2 cellular contexts compared by ENCODE assay signal in the genomic region with DNA sequence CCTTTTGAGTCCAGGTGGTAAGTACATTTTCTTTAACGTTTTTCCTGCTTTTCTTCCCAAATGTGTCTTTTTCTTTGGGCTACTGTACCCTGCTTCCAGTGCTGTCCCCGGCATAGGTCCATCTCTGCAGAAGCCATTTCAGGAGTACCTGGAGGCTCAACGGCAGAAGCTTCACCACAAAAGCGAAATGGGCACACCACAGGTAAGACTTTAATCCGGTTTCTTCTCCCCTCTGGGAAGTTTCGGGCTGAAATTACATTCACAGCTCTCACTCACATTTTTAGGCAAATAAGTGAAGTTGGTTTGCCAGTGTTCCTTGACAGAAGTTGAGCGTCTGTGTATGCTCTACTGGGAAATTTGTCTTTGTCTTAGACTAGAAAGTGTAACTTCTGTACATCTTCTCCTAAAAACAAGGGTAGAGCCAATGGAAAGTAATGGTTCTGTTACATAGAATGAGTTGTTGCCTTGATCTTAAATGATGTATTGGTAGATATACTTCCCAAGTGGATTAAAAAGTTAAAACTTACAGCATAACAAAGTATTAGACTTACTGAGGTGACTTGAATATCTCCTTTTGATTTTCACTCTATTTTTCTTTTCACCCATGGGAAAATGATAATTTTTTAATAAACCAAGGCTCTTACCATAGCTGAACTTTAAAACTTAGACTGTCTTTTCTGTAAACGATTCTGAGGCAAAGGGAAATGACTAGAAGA.
TF ChIP-seq lines count a peak whose summit lies in the region.

No MANE protein-coding gene starts in this region.

TF ChIP-seq in K562, 482 proteins besides CTCF, POLR2A, EP300 and RAD21 (continued from another document and continues in another):
- TF ChIP-seq, protein P1, sequence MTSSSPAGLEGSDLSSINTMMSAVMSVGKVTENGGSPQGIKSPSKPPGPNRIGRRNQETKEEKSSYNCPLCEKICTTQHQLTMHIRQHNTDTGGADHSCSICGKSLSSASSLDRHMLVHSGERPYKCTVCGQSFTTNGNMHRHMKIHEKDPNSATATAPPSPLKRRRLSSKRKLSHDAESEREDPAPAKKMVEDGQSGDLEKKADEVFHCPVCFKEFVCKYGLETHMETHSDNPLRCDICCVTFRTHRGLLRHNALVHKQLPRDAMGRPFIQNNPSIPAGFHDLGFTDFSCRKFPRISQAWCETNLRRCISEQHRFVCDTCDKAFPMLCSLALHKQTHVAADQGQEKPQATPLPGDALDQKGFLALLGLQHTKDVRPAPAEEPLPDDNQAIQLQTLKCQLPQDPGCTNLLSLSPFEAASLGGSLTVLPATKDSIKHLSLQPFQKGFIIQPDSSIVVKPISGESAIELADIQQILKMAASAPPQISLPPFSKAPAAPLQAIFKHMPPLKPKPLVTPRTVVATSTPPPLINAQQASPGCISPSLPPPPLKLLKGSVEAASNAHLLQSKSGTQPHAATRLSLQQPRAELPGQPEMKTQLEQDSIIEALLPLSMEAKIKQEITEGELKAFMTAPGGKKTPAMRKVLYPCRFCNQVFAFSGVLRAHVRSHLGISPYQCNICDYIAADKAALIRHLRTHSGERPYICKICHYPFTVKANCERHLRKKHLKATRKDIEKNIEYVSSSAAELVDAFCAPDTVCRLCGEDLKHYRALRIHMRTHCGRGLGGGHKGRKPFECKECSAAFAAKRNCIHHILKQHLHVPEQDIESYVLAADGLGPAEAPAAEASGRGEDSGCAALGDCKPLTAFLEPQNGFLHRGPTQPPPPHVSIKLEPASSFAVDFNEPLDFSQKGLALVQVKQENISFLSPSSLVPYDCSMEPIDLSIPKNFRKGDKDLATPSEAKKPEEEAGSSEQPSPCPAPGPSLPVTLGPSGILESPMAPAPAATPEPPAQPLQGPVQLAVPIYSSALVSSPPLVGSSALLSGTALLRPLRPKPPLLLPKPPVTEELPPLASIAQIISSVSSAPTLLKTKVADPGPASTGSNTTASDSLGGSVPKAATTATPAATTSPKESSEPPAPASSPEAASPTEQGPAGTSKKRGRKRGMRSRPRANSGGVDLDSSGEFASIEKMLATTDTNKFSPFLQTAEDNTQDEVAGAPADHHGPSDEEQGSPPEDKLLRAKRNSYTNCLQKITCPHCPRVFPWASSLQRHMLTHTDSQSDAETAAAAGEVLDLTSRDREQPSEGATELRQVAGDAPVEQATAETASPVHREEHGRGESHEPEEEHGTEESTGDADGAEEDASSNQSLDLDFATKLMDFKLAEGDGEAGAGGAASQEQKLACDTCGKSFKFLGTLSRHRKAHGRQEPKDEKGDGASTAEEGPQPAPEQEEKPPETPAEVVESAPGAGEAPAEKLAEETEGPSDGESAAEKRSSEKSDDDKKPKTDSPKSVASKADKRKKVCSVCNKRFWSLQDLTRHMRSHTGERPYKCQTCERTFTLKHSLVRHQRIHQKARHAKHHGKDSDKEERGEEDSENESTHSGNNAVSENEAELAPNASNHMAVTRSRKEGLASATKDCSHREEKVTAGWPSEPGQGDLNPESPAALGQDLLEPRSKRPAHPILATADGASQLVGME (CRISPR knock-in tag; IDR thresholded peaks at IDR 0.05), result no peak
- TF ChIP-seq TRIM25 (IDR thresholded peaks at IDR 0.05; ENCODE audit: borderline replicate concordance), result peak; percentile 30; the same call in 1 of the 2 replicates
- TF ChIP-seq CREBBP (IDR thresholded peaks at IDR 0.05; ENCODE audit: low read depth, low read length), result no peak
- TF ChIP-seq KLF6 (CRISPR knock-in tag; IDR thresholded peaks at IDR 0.05; ENCODE audit: borderline replicate concordance), result 0 out of 2 replicates have a peak, but pooled peaks have one; percentile 16
- TF ChIP-seq BRD4 (IDR thresholded peaks at IDR 0.05), result peak; percentile 97
- TF ChIP-seq, protein P2, sequence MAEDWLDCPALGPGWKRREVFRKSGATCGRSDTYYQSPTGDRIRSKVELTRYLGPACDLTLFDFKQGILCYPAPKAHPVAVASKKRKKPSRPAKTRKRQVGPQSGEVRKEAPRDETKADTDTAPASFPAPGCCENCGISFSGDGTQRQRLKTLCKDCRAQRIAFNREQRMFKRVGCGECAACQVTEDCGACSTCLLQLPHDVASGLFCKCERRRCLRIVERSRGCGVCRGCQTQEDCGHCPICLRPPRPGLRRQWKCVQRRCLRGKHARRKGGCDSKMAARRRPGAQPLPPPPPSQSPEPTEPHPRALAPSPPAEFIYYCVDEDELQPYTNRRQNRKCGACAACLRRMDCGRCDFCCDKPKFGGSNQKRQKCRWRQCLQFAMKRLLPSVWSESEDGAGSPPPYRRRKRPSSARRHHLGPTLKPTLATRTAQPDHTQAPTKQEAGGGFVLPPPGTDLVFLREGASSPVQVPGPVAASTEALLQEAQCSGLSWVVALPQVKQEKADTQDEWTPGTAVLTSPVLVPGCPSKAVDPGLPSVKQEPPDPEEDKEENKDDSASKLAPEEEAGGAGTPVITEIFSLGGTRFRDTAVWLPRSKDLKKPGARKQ (CRISPR knock-in tag; IDR thresholded peaks at IDR 0.05), result no peak
- TF ChIP-seq ZNF444 (CRISPR knock-in tag; IDR thresholded peaks at IDR 0.05), result no peak
- 0 out of 2 replicates have a peak, but pooled peaks have one; percentile 18 for TF ChIP-seq HNRNPL (IDR thresholded peaks at IDR 0.05; ENCODE audit: low read depth, low read length)
- TF ChIP-seq LEF1 (IDR thresholded peaks at IDR 0.05), result no peak
- TF ChIP-seq, protein P3, sequence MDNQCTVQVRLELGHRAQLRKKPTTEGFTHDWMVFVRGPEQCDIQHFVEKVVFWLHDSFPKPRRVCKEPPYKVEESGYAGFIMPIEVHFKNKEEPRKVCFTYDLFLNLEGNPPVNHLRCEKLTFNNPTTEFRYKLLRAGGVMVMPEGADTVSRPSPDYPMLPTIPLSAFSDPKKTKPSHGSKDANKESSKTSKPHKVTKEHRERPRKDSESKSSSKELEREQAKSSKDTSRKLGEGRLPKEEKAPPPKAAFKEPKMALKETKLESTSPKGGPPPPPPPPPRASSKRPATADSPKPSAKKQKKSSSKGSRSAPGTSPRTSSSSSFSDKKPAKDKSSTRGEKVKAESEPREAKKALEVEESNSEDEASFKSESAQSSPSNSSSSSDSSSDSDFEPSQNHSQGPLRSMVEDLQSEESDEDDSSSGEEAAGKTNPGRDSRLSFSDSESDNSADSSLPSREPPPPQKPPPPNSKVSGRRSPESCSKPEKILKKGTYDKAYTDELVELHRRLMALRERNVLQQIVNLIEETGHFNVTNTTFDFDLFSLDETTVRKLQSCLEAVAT (IDR thresholded peaks at IDR 0.05), result peak; percentile 98 to 99
- no peak for TF ChIP-seq ZNF23 (CRISPR knock-in tag; IDR thresholded peaks at IDR 0.05)
- TF ChIP-seq NFATC3 (IDR thresholded peaks at IDR 0.05), result peak; percentile 54
- TF ChIP-seq POLR2G (IDR thresholded peaks at IDR 0.05; ENCODE audit: low read depth, low read length), result peak; percentile 62
- TF ChIP-seq ELF1 (tag; IDR thresholded peaks at IDR 0.05), result peak; percentile 14; the same call in 1 of the 2 replicates

TF ChIP-seq in HepG2, 621 proteins besides CTCF, POLR2A, EP300 and RAD21 (continued from another document and continues in another):
- TF ChIP-seq, protein P4, sequence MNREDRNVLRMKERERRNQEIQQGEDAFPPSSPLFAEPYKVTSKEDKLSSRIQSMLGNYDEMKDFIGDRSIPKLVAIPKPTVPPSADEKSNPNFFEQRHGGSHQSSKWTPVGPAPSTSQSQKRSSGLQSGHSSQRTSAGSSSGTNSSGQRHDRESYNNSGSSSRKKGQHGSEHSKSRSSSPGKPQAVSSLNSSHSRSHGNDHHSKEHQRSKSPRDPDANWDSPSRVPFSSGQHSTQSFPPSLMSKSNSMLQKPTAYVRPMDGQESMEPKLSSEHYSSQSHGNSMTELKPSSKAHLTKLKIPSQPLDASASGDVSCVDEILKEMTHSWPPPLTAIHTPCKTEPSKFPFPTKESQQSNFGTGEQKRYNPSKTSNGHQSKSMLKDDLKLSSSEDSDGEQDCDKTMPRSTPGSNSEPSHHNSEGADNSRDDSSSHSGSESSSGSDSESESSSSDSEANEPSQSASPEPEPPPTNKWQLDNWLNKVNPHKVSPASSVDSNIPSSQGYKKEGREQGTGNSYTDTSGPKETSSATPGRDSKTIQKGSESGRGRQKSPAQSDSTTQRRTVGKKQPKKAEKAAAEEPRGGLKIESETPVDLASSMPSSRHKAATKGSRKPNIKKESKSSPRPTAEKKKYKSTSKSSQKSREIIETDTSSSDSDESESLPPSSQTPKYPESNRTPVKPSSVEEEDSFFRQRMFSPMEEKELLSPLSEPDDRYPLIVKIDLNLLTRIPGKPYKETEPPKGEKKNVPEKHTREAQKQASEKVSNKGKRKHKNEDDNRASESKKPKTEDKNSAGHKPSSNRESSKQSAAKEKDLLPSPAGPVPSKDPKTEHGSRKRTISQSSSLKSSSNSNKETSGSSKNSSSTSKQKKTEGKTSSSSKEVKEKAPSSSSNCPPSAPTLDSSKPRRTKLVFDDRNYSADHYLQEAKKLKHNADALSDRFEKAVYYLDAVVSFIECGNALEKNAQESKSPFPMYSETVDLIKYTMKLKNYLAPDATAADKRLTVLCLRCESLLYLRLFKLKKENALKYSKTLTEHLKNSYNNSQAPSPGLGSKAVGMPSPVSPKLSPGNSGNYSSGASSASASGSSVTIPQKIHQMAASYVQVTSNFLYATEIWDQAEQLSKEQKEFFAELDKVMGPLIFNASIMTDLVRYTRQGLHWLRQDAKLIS (CRISPR knock-in tag; IDR thresholded peaks at IDR 0.05), result peak; percentile 100
- TF ChIP-seq MLLT10 (CRISPR knock-in tag; IDR thresholded peaks at IDR 0.05) (peak; percentile 87; the same call in 1 of the 2 replicates), RNF219 (CRISPR knock-in tag; IDR thresholded peaks at IDR 0.05) (peak; percentile 60; the same call in 1 of the 2 replicates), SNRNP70 (IDR thresholded peaks at IDR 0.05; ENCODE audit: low read depth, low read length) (peak; percentile 75; the same call in 1 of the 2 replicates), ZNF431 (CRISPR knock-in tag; IDR thresholded peaks at IDR 0.05; ENCODE audit: borderline replicate concordance, low read depth) (peak; percentile 5; the same call in 1 of the 2 replicates), ZNF333 (CRISPR knock-in tag; IDR thresholded peaks at IDR 0.05; ENCODE audit: borderline replicate concordance) (0 out of 2 replicates have a peak, but pooled peaks have one; percentile 35), ZSCAN25 (CRISPR knock-in tag; IDR thresholded peaks at IDR 0.05) (peak; percentile 27; the same call in 1 of the 2 replicates), MTF1 (CRISPR knock-in tag; IDR thresholded peaks at IDR 0.05) (no peak; the same call in 1 of the 2 replicates), MAFK (conservative IDR thresholded peaks at IDR 0.05 in 1 of 2, IDR thresholded peaks at IDR 0.05 in 1 of 2; ENCODE audit: low read length in 2 of 2) (no peak), ZNF18 (CRISPR knock-in tag; IDR thresholded peaks at IDR 0.05; ENCODE audit: insufficient replicate concordance) (no peak)
- TF ChIP-seq, protein P5, sequence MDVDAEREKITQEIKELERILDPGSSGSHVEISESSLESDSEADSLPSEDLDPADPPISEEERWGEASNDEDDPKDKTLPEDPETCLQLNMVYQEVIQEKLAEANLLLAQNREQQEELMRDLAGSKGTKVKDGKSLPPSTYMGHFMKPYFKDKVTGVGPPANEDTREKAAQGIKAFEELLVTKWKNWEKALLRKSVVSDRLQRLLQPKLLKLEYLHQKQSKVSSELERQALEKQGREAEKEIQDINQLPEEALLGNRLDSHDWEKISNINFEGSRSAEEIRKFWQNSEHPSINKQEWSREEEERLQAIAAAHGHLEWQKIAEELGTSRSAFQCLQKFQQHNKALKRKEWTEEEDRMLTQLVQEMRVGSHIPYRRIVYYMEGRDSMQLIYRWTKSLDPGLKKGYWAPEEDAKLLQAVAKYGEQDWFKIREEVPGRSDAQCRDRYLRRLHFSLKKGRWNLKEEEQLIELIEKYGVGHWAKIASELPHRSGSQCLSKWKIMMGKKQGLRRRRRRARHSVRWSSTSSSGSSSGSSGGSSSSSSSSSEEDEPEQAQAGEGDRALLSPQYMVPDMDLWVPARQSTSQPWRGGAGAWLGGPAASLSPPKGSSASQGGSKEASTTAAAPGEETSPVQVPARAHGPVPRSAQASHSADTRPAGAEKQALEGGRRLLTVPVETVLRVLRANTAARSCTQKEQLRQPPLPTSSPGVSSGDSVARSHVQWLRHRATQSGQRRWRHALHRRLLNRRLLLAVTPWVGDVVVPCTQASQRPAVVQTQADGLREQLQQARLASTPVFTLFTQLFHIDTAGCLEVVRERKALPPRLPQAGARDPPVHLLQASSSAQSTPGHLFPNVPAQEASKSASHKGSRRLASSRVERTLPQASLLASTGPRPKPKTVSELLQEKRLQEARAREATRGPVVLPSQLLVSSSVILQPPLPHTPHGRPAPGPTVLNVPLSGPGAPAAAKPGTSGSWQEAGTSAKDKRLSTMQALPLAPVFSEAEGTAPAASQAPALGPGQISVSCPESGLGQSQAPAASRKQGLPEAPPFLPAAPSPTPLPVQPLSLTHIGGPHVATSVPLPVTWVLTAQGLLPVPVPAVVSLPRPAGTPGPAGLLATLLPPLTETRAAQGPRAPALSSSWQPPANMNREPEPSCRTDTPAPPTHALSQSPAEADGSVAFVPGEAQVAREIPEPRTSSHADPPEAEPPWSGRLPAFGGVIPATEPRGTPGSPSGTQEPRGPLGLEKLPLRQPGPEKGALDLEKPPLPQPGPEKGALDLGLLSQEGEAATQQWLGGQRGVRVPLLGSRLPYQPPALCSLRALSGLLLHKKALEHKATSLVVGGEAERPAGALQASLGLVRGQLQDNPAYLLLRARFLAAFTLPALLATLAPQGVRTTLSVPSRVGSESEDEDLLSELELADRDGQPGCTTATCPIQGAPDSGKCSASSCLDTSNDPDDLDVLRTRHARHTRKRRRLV (CRISPR knock-in tag; IDR thresholded peaks at IDR 0.05), result peak; percentile 50; the same call in 1 of the 2 replicates
